14 cellular contexts compared by ENCODE assay signal in the genomic region with DNA sequence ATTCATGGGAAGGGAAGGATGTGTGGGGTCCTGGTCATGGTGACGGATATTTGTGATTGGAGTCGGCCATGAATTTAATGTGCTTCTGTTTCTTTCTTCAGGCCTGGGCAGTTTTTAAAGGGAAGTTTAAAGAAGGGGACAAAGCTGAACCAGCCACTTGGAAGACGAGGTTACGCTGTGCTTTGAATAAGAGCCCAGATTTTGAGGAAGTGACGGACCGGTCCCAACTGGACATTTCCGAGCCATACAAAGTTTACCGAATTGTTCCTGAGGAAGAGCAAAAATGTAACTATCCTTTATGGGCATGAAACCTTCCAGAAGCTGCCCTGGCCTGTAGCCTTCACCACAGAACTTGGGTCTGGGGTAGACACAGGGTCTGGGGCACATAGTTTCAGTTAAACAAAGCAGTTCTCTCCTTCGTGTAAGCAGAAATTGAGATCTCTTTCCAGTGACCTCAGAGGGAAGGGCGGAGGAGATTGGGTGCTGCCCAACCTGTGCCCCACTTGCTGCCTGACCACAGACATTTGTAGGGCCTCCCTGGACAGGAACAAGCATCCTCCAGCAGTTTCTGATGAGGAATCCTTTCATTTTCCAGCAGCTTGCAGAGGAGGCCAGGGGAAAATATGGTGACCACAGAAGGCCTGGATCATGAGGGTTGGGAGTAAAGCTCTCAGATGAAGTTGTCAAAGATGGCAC. TPM values are rescaled to one million over a fixed set of nuclear protein-coding genes. Genes with fewer than 3 reads are reported as not detected.
A peak's percentile ranks its signal among the peaks of the same experiment; 100 is the strongest.
DNase-seq lines count a peak whose midpoint lies in the region; ATAC-seq and TF ChIP-seq lines count a peak whose summit lies in the region.
"Had no signal": no experiment of that assay in that cellular context is flagged by ENCODE, and none has a peak within 500 bp of the region (broad histone marks: within the 10 kb centered on the region; RNA-seq: fewer than 3 reads in every experiment).

No MANE protein-coding gene starts in this region.

- H3K27me3 Mint-ChIP-seq in T-helper 2 cell treated with Interferon-gamma antibody and Interleukin-4, amounts not matched to agents 5 μg/mL and 100 μg/mL, for 36 hours (ENCODE audit: low read depth): no peaks in the 10 kb centered on the region
- H3K27me3 Mint-ChIP-seq: stimulated activated naive CD8-positive, alpha-beta T cell treated with anti-CD3 and anti-CD28 coated beads, Interleukin-15, amount 100 ng/mL, for 72 hours had no signal

- no peak for DNase-seq in GM12864 (ENCODE audit: low read depth)
- DNase-seq in Peyer's patch: peak in 1 of 3 donors; percentile 51
- DNase-seq in heart left ventricle: peak in 1 of 5 donors; percentile 25
- peak; percentile 57 for DNase-seq in sigmoid colon
- no peak for DNase-seq in T-helper 2 cell treated with Interferon-gamma antibody and Interleukin-4, amounts not matched to agents 5 μg/mL and 100 μg/mL, for 36 hours (ENCODE audit: low spot score)
- DNase-seq: Caco-2; dermis blood vessel endothelial cell; NCI-H1092 treated with DMSO at 0.1 percent for 48 hours; NCI-H526 treated with DMSO at 0.1 percent for 48 hours; SIG-M5; stimulated activated naive CD8-positive, alpha-beta T cell treated with anti-CD3 and anti-CD28 coated beads, Interleukin-15, amount 100 ng/mL, for 72 hours had no signal

- ATAC-seq in heart left ventricle (peak; percentile 50 to 82 (median 62)), GM19452 (IDR thresholded peaks at IDR 0.05; ENCODE audit: unreplicated experiment) (no peak), GM19395 (IDR thresholded peaks at IDR 0.05; ENCODE audit: unreplicated experiment) (no peak), HG03159 (IDR thresholded peaks at IDR 0.05; ENCODE audit: unreplicated experiment) (no peak)

- no peak for TF ChIP-seq POLR2A in Peyer's patch (IDR thresholded peaks at IDR 0.05)
- no peak for TF ChIP-seq POLR2A in heart left ventricle (IDR thresholded peaks at IDR 0.05)
- TF ChIP-seq POLR2A in sigmoid colon (IDR thresholded peaks at IDR 0.05): no peak

- peak overlapping the region; percentile 9; the same call in 1 of the 2 replicates for H3K4me3 ChIP-seq in GM12864 (ENCODE audit: low read depth, low read length)
- H3K4me3 ChIP-seq in Peyer's patch: no peak overlapping the region
- H3K4me3 ChIP-seq in heart left ventricle: no peak overlapping the region
- H3K4me3 ChIP-seq in sigmoid colon: no peak overlapping the region

- WGBS in heart left ventricle, 4 donors: 60 to 72% (median 67%) methylated on average over 10 of the region's 10 CpGs
- WGBS in sigmoid colon, 2 donors: 68 to 85% methylated on average over 10 of the region's 10 CpGs

- no peak overlapping the region for H3K27ac Mint-ChIP-seq in T-helper 2 cell treated with Interferon-gamma antibody and Interleukin-4, amounts not matched to agents 5 μg/mL and 100 μg/mL, for 36 hours

- H3K4me3 Mint-ChIP-seq in T-helper 2 cell treated with Interferon-gamma antibody and Interleukin-4, amounts not matched to agents 5 μg/mL and 100 μg/mL, for 36 hours: no peak overlapping the region
- H3K4me3 Mint-ChIP-seq: stimulated activated naive CD8-positive, alpha-beta T cell treated with anti-CD3 and anti-CD28 coated beads, Interleukin-15, amount 100 ng/mL, for 72 hours had no signal

- H3K36me3 Mint-ChIP-seq in T-helper 2 cell treated with Interferon-gamma antibody and Interleukin-4, amounts not matched to agents 5 μg/mL and 100 μg/mL, for 36 hours (ENCODE audit: low read depth): peaks cover 7% of the 10 kb centered on the region

- TF ChIP-seq EP300 in sigmoid colon (IDR thresholded peaks at IDR 0.05): no peak

- H3K9me3 Mint-ChIP-seq in T-helper 2 cell treated with Interferon-gamma antibody and Interleukin-4, amounts not matched to agents 5 μg/mL and 100 μg/mL, for 36 hours: no peaks in the 10 kb centered on the region
- H3K9me3 Mint-ChIP-seq: stimulated activated naive CD8-positive, alpha-beta T cell treated with anti-CD3 and anti-CD28 coated beads, Interleukin-15, amount 100 ng/mL, for 72 hours had no signal

- H3K36me3 ChIP-seq in Peyer's patch: peaks cover 0 to 80% (median 0%) of the 10 kb centered on the region in 3 donors
- H3K36me3 ChIP-seq in heart left ventricle: peaks cover 0 to 85% (median 0%) of the 10 kb centered on the region in 9 donors
- no peaks in the 10 kb centered on the region for H3K36me3 ChIP-seq in sigmoid colon

- H3K27ac ChIP-seq in Peyer's patch (peak overlapping the region; percentile 30 to 82 (median 56)), heart left ventricle (peak overlapping the region in 7 of 12 donors; percentile 24 to 90 (median 45)), sigmoid colon (peak overlapping the region; percentile 17 to 46 (median 28))

- peaks cover 0 to 41% (median 15%) of the 10 kb centered on the region in 4 donors for H3K4me1 ChIP-seq in Peyer's patch
- H3K4me1 ChIP-seq in heart left ventricle: peaks cover 0 to 92% (median 0%) of the 10 kb centered on the region in 12 donors
- H3K4me1 ChIP-seq in sigmoid colon: peaks cover 0 to 16% (median 14%) of the 10 kb centered on the region in 4 donors
- H3K4me1 ChIP-seq: Caco-2 had no signal

- intact Hi-C loops in heart left ventricle (cut with DNase I) (loop anchor here in 1 of 10 donors (10.0 kb wide), 1 partner anchor 76 kb away; no protein-coding TSS in a partner anchor), sigmoid colon (cut with DNase I) (no loop called here)

- H3K9me3 ChIP-seq in Peyer's patch (no peaks in the 10 kb centered on the region), heart left ventricle (no peaks in the 10 kb centered on the region), sigmoid colon (no peaks in the 10 kb centered on the region)
- H3K9me3 ChIP-seq: Caco-2 had no signal

- H3K27me3 ChIP-seq in Peyer's patch (no peaks in the 10 kb centered on the region), heart left ventricle (peaks cover 0 to 6% (median 0%) of the 10 kb centered on the region in 9 donors), sigmoid colon (peaks cover 0 to 13% (median 0%) of the 10 kb centered on the region in 3 donors)

- no peak for TF ChIP-seq CTCF in GM12864 (IDR thresholded peaks at IDR 0.05; ENCODE audit: low read depth, low read length, missing control alignments)
- no peak for TF ChIP-seq CTCF in Peyer's patch (IDR thresholded peaks at IDR 0.05)
- no peak for TF ChIP-seq CTCF in heart left ventricle (IDR thresholded peaks at IDR 0.05)
- no peak for TF ChIP-seq CTCF in sigmoid colon (IDR thresholded peaks at IDR 0.05)

- peaks cover 7% of the 10 kb centered on the region for H3K4me1 Mint-ChIP-seq in T-helper 2 cell treated with Interferon-gamma antibody and Interleukin-4, amounts not matched to agents 5 μg/mL and 100 μg/mL, for 36 hours (ENCODE audit: low read depth)

RNA-seq across cellular contexts. Expression of a gene that starts 10.1 kb away (rescaled TPM):
- total RNA-seq in Peyer's patch (100 to 1,000 TPM in 2 of 4 donors, 10 to 100 TPM in 2; 39.8 to 191 (median 93.2) TPM), heart left ventricle (10 to 100 TPM in 2 of 9 donors, 1 to 10 TPM in 7; 1.8 to 31.8 (median 3.8) TPM), sigmoid colon (10 to 100 TPM in 1 of 4 donors, 1 to 10 TPM in 3; 3.5 to 10.8 (median 8.5) TPM)
- polyA plus RNA-seq in heart left ventricle (1 to 10 TPM; 1.0 to 2.1 TPM), sigmoid colon (10 to 100 TPM; 18.5 to 74.0 (median 19.2) TPM)

Comparison
In these comparisons a context has a peak if more than half of its experiments do, and no peak if none do; other contexts are left out.
1. ATAC-seq: peak in heart left ventricle (4 of 4); none in GM19452 (single experiment), GM19395 (single experiment) and HG03159 (single experiment).
2. Peak in every context shown above with its lines, with median percentiles within 50 percentile points of each other: H3K27ac ChIP-seq.